16 cellular contexts compared by ENCODE assay signal in genomic region chr3:119338749-119339148, GRCh38. TPM values are rescaled to one million over a fixed set of nuclear protein-coding genes. Genes with fewer than 3 reads are reported as not detected.
DNase-seq lines count a peak whose midpoint lies in the region; ATAC-seq and TF ChIP-seq lines count a peak whose summit lies in the region.
"Had no signal": no experiment of that assay in that cellular context is flagged by ENCODE, and none has a peak within 500 bp of the region (broad histone marks: within the 10 kb centered on the region; RNA-seq: fewer than 3 reads in every experiment).

No MANE protein-coding gene starts in this region.

- peaks cover 34% of the 10 kb centered on the region for H3K79me2 ChIP-seq in SK-N-SH (ENCODE audit: insufficient read depth)

- H3K4me3 Mint-ChIP-seq in mesothelial cell of epicardium (no peak overlapping the region), chondrocyte (ENCODE audit: unreplicated experiment) (no peak overlapping the region)
- H3K4me3 Mint-ChIP-seq in activated T-cell treated with anti-CD3 and anti-CD28 coated beads, Interleukin-2, amount 50 U/mL, for 72 hours: no peak overlapping the region
- H3K4me3 Mint-ChIP-seq: B cell; CD4-positive, alpha-beta T cell had no signal

- CTCF ChIA-PET in SK-N-SH (lab: Yijun Ruan, JAX): interaction anchor here (0.9 to 3.2 kb wide), 3 partner anchors 13 to 342 kb away, joined by 3 to 16 read pairs (median 3); no protein-coding TSS in a partner anchor

- H3K9me3 Mint-ChIP-seq in mesothelial cell of epicardium (peaks cover 8% of the 10 kb centered on the region), chondrocyte (ENCODE audit: low read depth) (no peaks in the 10 kb centered on the region)
- H3K9me3 Mint-ChIP-seq in activated T-cell treated with anti-CD3 and anti-CD28 coated beads, Interleukin-2, amount 50 U/mL, for 72 hours: peaks cover 0 to 3% of the 10 kb centered on the region in 2 donors
- H3K9me3 Mint-ChIP-seq: CD4-positive, alpha-beta T cell had no signal

- no peaks in the 10 kb centered on the region for H4K20me1 ChIP-seq in SK-N-SH (ENCODE audit: insufficient read depth)

- H3K27ac ChIP-seq in SK-N-SH (ENCODE audit: low read depth in 2 of 2, low read length in 1 of 2): peak overlapping the region in 1 of 2 experiments; percentile 3; a peak in 1 of 4 replicates

- H3K27me3 Mint-ChIP-seq in mesothelial cell of epicardium (ENCODE audit: low read depth) (no peaks in the 10 kb centered on the region), chondrocyte (ENCODE audit: low read depth) (no peaks in the 10 kb centered on the region)
- H3K27me3 Mint-ChIP-seq in activated T-cell treated with anti-CD3 and anti-CD28 coated beads, Interleukin-2, amount 50 U/mL, for 72 hours (ENCODE audit: low read depth): no peaks in the 10 kb centered on the region
- H3K27me3 Mint-ChIP-seq: B cell; CD4-positive, alpha-beta T cell had no signal

- H3K36me3 Mint-ChIP-seq in mesothelial cell of epicardium (peaks cover 5% of the 10 kb centered on the region), chondrocyte (ENCODE audit: low read depth) (no peaks in the 10 kb centered on the region)
- H3K36me3 Mint-ChIP-seq in activated T-cell treated with anti-CD3 and anti-CD28 coated beads, Interleukin-2, amount 50 U/mL, for 72 hours (ENCODE audit: insufficient read depth in 2 of 2): peaks cover 0 to 2% of the 10 kb centered on the region in 2 donors

- no peak overlapping the region for H2AFZ ChIP-seq in SK-N-SH (ENCODE audit: low read depth)

- H3K9ac ChIP-seq in SK-N-SH: no peak overlapping the region

- peaks cover 0 to 23% of the 10 kb centered on the region in 2 experiments; a peak in 2 of 4 replicates for H3K4me1 ChIP-seq in SK-N-SH (ENCODE audit: control insufficient read depth in 1 of 2, insufficient read depth in 2 of 2, low read depth in 1 of 2, low read length in 1 of 2)

- H3K4me3 ChIP-seq in SK-N-SH (ENCODE audit: low read depth in 2 of 2, low read length in 1 of 2): no peak overlapping the region
- H3K4me3 ChIP-seq: GM12878 had no signal

- H3K27ac Mint-ChIP-seq in mesothelial cell of epicardium (peak overlapping the region; percentile 0), chondrocyte (ENCODE audit: unreplicated experiment) (no peak overlapping the region)
- H3K27ac Mint-ChIP-seq in activated T-cell treated with anti-CD3 and anti-CD28 coated beads, Interleukin-2, amount 50 U/mL, for 72 hours: no peak overlapping the region
- H3K27ac Mint-ChIP-seq: B cell; CD4-positive, alpha-beta T cell had no signal

- H3K4me1 Mint-ChIP-seq in mesothelial cell of epicardium: peaks cover 14% of the 10 kb centered on the region
- peaks cover 8% of the 10 kb centered on the region for H3K4me1 Mint-ChIP-seq in chondrocyte (ENCODE audit: low read depth)
- peaks cover 4% of the 10 kb centered on the region for H3K4me1 Mint-ChIP-seq in activated T-cell treated with anti-CD3 and anti-CD28 coated beads, Interleukin-2, amount 50 U/mL, for 72 hours (ENCODE audit: low read depth)

- H3K27me3 ChIP-seq in SK-N-SH (ENCODE audit: insufficient read depth): no peaks in the 10 kb centered on the region

- POLR2A ChIA-PET in SK-N-SH (lab: Yijun Ruan, JAX): no interaction called here

- H3K9me2 ChIP-seq in SK-N-SH: no peaks in the 10 kb centered on the region

- TF ChIP-seq EP300 in SK-N-SH (IDR thresholded peaks at IDR 0.05; ENCODE audit: borderline replicate concordance in 1 of 2, low read depth in 1 of 2, low read length in 1 of 2): no peak

- no peak for TF ChIP-seq RAD21 in SK-N-SH (IDR thresholded peaks at IDR 0.05; ENCODE audit: low read length)

- H3K36me3 ChIP-seq in SK-N-SH (replicated peaks in 1 of 2; ENCODE audit: control insufficient read depth in 1 of 2, insufficient read depth in 2 of 2, low read length in 1 of 2): peaks cover 0 to 23% of the 10 kb centered on the region in 2 experiments

- DNase-seq in SK-N-SH (no peak), astrocyte of the hippocampus (ENCODE audit: low read depth, low spot score) (peak; percentile 44), mesothelial cell of epicardium (ENCODE audit: low spot score in 2 of 2, unreplicated experiment in 2 of 2) (no peak), NCI-H187 treated with DMSO at 0.1 percent for 48 hours (lab: John Stamatoyannopoulos, UW) (no peak), chondrocyte (ENCODE audit: low spot score) (no peak)
- no peak for DNase-seq in activated T-cell treated with anti-CD3 and anti-CD28 coated beads, Interleukin-2, amount 50 U/mL, for 72 hours
- DNase-seq: 8988T; C1 segment of cervical spinal cord; Calu3; CD4-positive, alpha-beta T cell; DMS 273 treated with DMSO at 0.1 percent for 48 hours had no signal

- H3F3A ChIP-seq in SK-N-SH (replicated peaks; ENCODE audit: insufficient read depth): no peaks in the 10 kb centered on the region

- peak; percentile 40; the same call in 2 of the 3 replicates for ATAC-seq in SK-N-SH treated with all-trans-retinoic acid at 6 μM for 48 hours
- ATAC-seq in activated T-cell treated with anti-CD3 and anti-CD28 coated beads, Interleukin-2, amount 50 U/mL, for 72 hours (replicated peaks in 1 of 2): no peak
- ATAC-seq: GM12878, HCT116 had no signal

- TF ChIP-seq CTCF in SK-N-SH (IDR thresholded peaks at IDR 0.05) (no peak), mesothelial cell of epicardium (IDR thresholded peaks at IDR 0.05; ENCODE audit: unreplicated experiment) (no peak), chondrocyte (IDR thresholded peaks at IDR 0.05) (no peak)

- no peak overlapping the region for H3K4me2 ChIP-seq in SK-N-SH

- H3K9me3 ChIP-seq in SK-N-SH: no peaks in the 10 kb centered on the region

TF ChIP-seq in SK-N-SH treated with all-trans-retinoic acid at 6 μM for 48 hours, 23 proteins besides CTCF, POLR2A, EP300 and RAD21 (continues in another document):
- no peak for TF ChIP-seq GLIS3 (CRISPR knock-in tag; IDR thresholded peaks at IDR 0.05)
- TF ChIP-seq CREB5 (CRISPR knock-in tag; IDR thresholded peaks at IDR 0.05; ENCODE audit: low read depth): no peak
- TF ChIP-seq TCF4 (CRISPR knock-in tag; IDR thresholded peaks at IDR 0.05; ENCODE audit: borderline replicate concordance): no peak
- peak; percentile 65 for TF ChIP-seq ISL1 (CRISPR knock-in tag; IDR thresholded peaks at IDR 0.05)
- TF ChIP-seq TOX (CRISPR knock-in tag; IDR thresholded peaks at IDR 0.05; ENCODE audit: borderline replicate concordance): no peak

TF ChIP-seq in SK-N-SH, 30 proteins besides CTCF, POLR2A, EP300 and RAD21 (continues in another document):
- TF ChIP-seq GATA2 (CRISPR knock-in tag; IDR thresholded peaks at IDR 0.05): no peak
- no peak for TF ChIP-seq JUND (IDR thresholded peaks at IDR 0.05)
- no peak for TF ChIP-seq EZH2phosphoT487 (IDR thresholded peaks at IDR 0.05; ENCODE audit: borderline replicate concordance, low read depth)
- no peak for TF ChIP-seq FOXJ3 (CRISPR knock-in tag; IDR thresholded peaks at IDR 0.05)
- no peak for TF ChIP-seq YY1 (IDR thresholded peaks at IDR 0.05; ENCODE audit: low read depth)
- no peak for TF ChIP-seq RXRA (IDR thresholded peaks at IDR 0.05; ENCODE audit: borderline replicate concordance, low read depth)
- no peak for TF ChIP-seq RFX5 (IDR thresholded peaks at IDR 0.05; ENCODE audit: low read length)
- no peak for TF ChIP-seq TEAD4 (IDR thresholded peaks at IDR 0.05; ENCODE audit: borderline replicate concordance, insufficient read depth)
- TF ChIP-seq ELF1 (IDR thresholded peaks at IDR 0.05): no peak
- no peak for TF ChIP-seq IRF3 (IDR thresholded peaks at IDR 0.05; ENCODE audit: low read depth, low read length)
- TF ChIP-seq GABPA (IDR thresholded peaks at IDR 0.05; ENCODE audit: low read depth): no peak
- TF ChIP-seq PBX3 (IDR thresholded peaks at IDR 0.05): no peak
- no peak for TF ChIP-seq RCOR1 (IDR thresholded peaks at IDR 0.05; ENCODE audit: low read length)
- no peak for TF ChIP-seq MXI1 (IDR thresholded peaks at IDR 0.05; ENCODE audit: low read depth, low read length)
- TF ChIP-seq TCF12 (IDR thresholded peaks at IDR 0.05): no peak

RNA-seq across cellular contexts. Expression of gene ARHGAP31, which starts 44.6 kb away (rescaled TPM):
- polyA plus RNA-seq in SK-N-SH (2012; rRNA removed): 4.4 and 7.7 TPM in 2 replicates
- polyA plus RNA-seq in SK-N-SH (2012; cell fraction: cytosol; rRNA removed): 4.0 and 4.8 TPM in 2 replicates
- polyA plus RNA-seq in SK-N-SH (2012; cell fraction: nucleus; rRNA removed): 6.0 and 7.0 TPM in 2 replicates
- total RNA-seq in mesothelial cell of epicardium (9.1 to 9.7 TPM (median 9.2 TPM) in 3 replicates), chondrocyte (35.2 to 50.3 TPM (median 37.1 TPM) in 3 replicates)
- 10 to 100 TPM; 12.7 to 19.1 TPM for total RNA-seq in activated T-cell treated with anti-CD3 and anti-CD28 coated beads, Interleukin-2, amount 50 U/mL, for 72 hours
- total RNA-seq: G401 had no signal
